Comparison of ENCODE assay signal across 1 cellular context in genomic region chr1:234875328-234875952, GRCh38.
TF ChIP-seq lines count a peak whose summit lies in the region.

No MANE protein-coding gene starts in this region.

TF ChIP-seq in K562, 482 proteins besides CTCF, POLR2A, EP300 and RAD21 (continued from another document and continues in another):
- TF ChIP-seq ZBTB40 (IDR thresholded peaks at IDR 0.05): no peak
- no peak for TF ChIP-seq ZBTB40 (CRISPR knock-in tag; IDR thresholded peaks at IDR 0.05)
- no peak for TF ChIP-seq NR1H2 (CRISPR knock-in tag; IDR thresholded peaks at IDR 0.05)
- TF ChIP-seq ZNF232 (CRISPR knock-in tag; IDR thresholded peaks at IDR 0.05): no peak
- TF ChIP-seq E4F1 (CRISPR knock-in tag; IDR thresholded peaks at IDR 0.05; ENCODE audit: borderline replicate concordance): no peak
- no peak for TF ChIP-seq BDP1 (IDR thresholded peaks at IDR 0.05; ENCODE audit: insufficient read depth, insufficient read length)
- no peak for TF ChIP-seq CBX2 (IDR thresholded peaks at IDR 0.05; ENCODE audit: insufficient read depth, low read length, poor library complexity, severe bottlenecking)
- TF ChIP-seq PHF20 (IDR thresholded peaks at IDR 0.05; ENCODE audit: partially characterized antibody): no peak
- TF ChIP-seq ZNF609 (CRISPR knock-in tag; IDR thresholded peaks at IDR 0.05; ENCODE audit: borderline replicate concordance): no peak
- no peak for TF ChIP-seq DACH1 (IDR thresholded peaks at IDR 0.05; ENCODE audit: partially characterized antibody)
- no peak for TF ChIP-seq BACH1 (tag; IDR thresholded peaks at IDR 0.05)
- TF ChIP-seq NCOA1 (IDR thresholded peaks at IDR 0.05; ENCODE audit: low read depth): no peak
- no peak for TF ChIP-seq ELK1 (CRISPR knock-in tag; IDR thresholded peaks at IDR 0.05)
- TF ChIP-seq CSDE1 (IDR thresholded peaks at IDR 0.05): no peak
- no peak for TF ChIP-seq PRDM10 (IDR thresholded peaks at IDR 0.05; ENCODE audit: partially characterized antibody)
- no peak for TF ChIP-seq ZNF224 (CRISPR knock-in tag; IDR thresholded peaks at IDR 0.05)
- no peak for TF ChIP-seq KLF6 (CRISPR knock-in tag; IDR thresholded peaks at IDR 0.05; ENCODE audit: borderline replicate concordance)
- no peak for TF ChIP-seq FOXP1 (CRISPR knock-in tag; IDR thresholded peaks at IDR 0.05)
- no peak for TF ChIP-seq MLX (CRISPR knock-in tag; conservative IDR thresholded peaks at IDR 0.05)
- no peak for TF ChIP-seq ZBTB11 (CRISPR knock-in tag; IDR thresholded peaks at IDR 0.05)
- peak; percentile 59; the same call in 1 of the 2 replicates for TF ChIP-seq HBP1 (CRISPR knock-in tag; IDR thresholded peaks at IDR 0.05)
- no peak for TF ChIP-seq PCBP1 (IDR thresholded peaks at IDR 0.05; ENCODE audit: low read depth, low read length, poor library complexity, severe bottlenecking)
